In the genomic region with DNA sequence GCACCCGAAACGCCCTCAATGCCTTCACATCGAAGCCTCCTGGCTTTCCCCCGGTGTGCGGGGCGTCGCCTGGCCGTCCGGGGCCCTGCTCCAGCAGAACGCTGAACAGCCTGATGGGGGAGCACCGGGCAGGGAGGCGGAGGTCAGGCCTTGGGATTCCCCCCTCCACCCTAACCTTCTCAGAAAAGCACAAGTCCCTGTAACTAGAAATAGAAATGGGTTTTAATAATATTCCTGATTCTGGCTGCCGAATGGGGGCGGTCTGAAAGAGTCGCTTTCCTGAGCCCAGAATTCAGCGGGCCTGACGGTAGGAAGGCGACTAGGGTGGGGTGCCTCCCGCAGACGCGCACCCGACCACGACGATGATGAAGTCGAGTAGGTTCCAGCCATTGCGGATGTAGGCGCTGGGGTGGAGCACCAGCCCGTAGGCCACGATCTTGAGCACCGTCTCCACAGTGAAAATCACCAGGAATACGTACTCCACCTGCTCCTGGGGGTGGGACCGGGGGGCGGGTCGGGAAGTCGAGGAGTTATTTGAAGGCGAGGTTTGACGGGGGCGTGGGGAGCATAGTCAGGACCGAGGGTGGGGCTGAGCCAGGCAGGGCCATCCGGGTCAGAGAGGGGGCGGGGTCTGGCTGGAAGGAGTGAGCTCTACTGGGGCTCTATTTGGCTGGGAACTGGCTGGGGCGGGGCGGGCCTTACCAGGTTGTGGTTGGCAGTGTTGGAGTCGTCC, we compare ENCODE assay signal across 8 cellular contexts. TPM values are rescaled to one million over a fixed set of nuclear protein-coding genes. Genes with fewer than 3 reads are reported as not detected.
DNase-seq lines count a peak whose midpoint lies in the region; ATAC-seq and TF ChIP-seq lines count a peak whose summit lies in the region.

No MANE protein-coding gene starts in this region.

- H3K4me2 ChIP-seq in PC-9, result peak overlapping the region; percentile 67

- no peak for DNase-seq in GM12864 (ENCODE audit: low read depth)
- DNase-seq in PC-9, result peak; percentile 36 to 50
- DNase-seq in activated naive CD4-positive, alpha-beta T cell treated with anti-CD3 and anti-CD28 coated beads, Interleukin-2, amount 50 U/mL, for 16 hours, result peak; percentile 57
- DNase-seq in iPS DF 6.9 (ENCODE audit: low read depth, low spot score), result no peak
- DNase-seq in stimulated activated CD4-positive, alpha-beta T cell treated with anti-CD3 and anti-CD28 coated beads, Interleukin-12 subunit alpha, Interleukin-12 subunit beta, amount 100 ng/mL, for 4 hours, result peak; percentile 47
- DNase-seq in NCI-H1105 treated with DMSO at 0.1 percent for 48 hours (lab: John Stamatoyannopoulos, UW), result no peak

- no CpG with 5 or more reads among the region's 44 CpGs for WGBS in iPS DF 6.9 (ENCODE audit: insufficient coverage, insufficient read length)

- no TSS peak for BruUV-seq in PC-9 (replicated peaks; lab: Mats Ljungman, UMichigan)

- H3K27me3 ChIP-seq in PC-9 (ENCODE audit: insufficient read depth, low read depth) (no peaks in the 10 kb centered on the region), iPS DF 6.9 (ENCODE audit: control insufficient read depth, insufficient read depth, low read length) (no peaks in the 10 kb centered on the region)

- H4K20me1 ChIP-seq in PC-9 (ENCODE audit: insufficient read depth), result no peaks in the 10 kb centered on the region

- no peaks in the 10 kb centered on the region for H3K36me3 ChIP-seq in PC-9 (ENCODE audit: low read depth)
- no peaks in the 10 kb centered on the region for H3K36me3 ChIP-seq in iPS DF 6.9 (ENCODE audit: control insufficient read depth, insufficient read depth, low read length)

- CTCF ChIA-PET in PC-9 (lab: Charles Lee), result no interaction called here

- ATAC-seq in HG02759 (IDR thresholded peaks at IDR 0.05; ENCODE audit: unreplicated experiment) (peak; percentile 72), GM19328 (IDR thresholded peaks at IDR 0.05; ENCODE audit: unreplicated experiment) (no peak)

- POLR2A ChIA-PET in PC-9 (lab: Charles Lee; ENCODE audit: unreplicated experiment), result interaction anchor here (0.5 to 0.7 kb wide), 2 partner anchors 38 to 42 kb away, joined by 3 read pairs; no protein-coding TSS in a partner anchor

- peak overlapping the region; percentile 78 for H2AFZ ChIP-seq in PC-9

- intact Hi-C loops in PC-9 (cut with micrococcal nuclease; ENCODE audit: unreplicated experiment), result no loop called here

- no peak overlapping the region for H3K27ac ChIP-seq in PC-9
- H3K27ac ChIP-seq in iPS DF 6.9 (ENCODE audit: low read length), result no peak overlapping the region

- H3K4me1 ChIP-seq in PC-9 (replicated peaks; ENCODE audit: insufficient read depth), result no peaks in the 10 kb centered on the region
- 0 out of 2 replicates have a peak, but pooled peaks cover 4% of the 10 kb centered on the region for H3K4me1 ChIP-seq in iPS DF 6.9 (ENCODE audit: control insufficient read depth, insufficient read depth, low read length)

- H3K9me3 ChIP-seq in PC-9 (ENCODE audit: insufficient read depth, low read depth) (no peaks in the 10 kb centered on the region), iPS DF 6.9 (ENCODE audit: control insufficient read depth, insufficient read depth, low read length) (no peaks in the 10 kb centered on the region)

- no peaks in the 10 kb centered on the region for H3K9me2 ChIP-seq in PC-9 (ENCODE audit: insufficient read depth)

- peak overlapping the region; percentile 47 for H3K4me3 ChIP-seq in GM12864 (ENCODE audit: low read depth, low read length)
- peak overlapping the region; percentile 48; the same call in 1 of the 2 replicates for H3K4me3 ChIP-seq in PC-9
- H3K4me3 ChIP-seq in iPS DF 6.9 (ENCODE audit: low read length), result peak overlapping the region; percentile 51; the same call in 1 of the 2 replicates

- TF ChIP-seq CTCF in GM12864 (IDR thresholded peaks at IDR 0.05; ENCODE audit: low read depth, low read length, missing control alignments) (peak; percentile 37), PC-9 (conservative IDR thresholded peaks at IDR 0.05) (peak; percentile 19; the same call in 1 of the 2 replicates)

- no peaks in the 10 kb centered on the region for H3K79me2 ChIP-seq in PC-9 (ENCODE audit: low read depth)

- H3F3A ChIP-seq in PC-9 (ENCODE audit: insufficient read depth, low read depth), result no peaks in the 10 kb centered on the region

RNA-seq across cellular contexts. Expression of gene CACNA1F, which starts 2.5 kb away (rescaled TPM):
- total RNA-seq in PC-9 (2021), result not detected in 2 replicates

RNA-seq across cellular contexts. Expression of gene CCDC22, which starts 4.6 kb away (rescaled TPM):
- total RNA-seq in PC-9 (2021), result 8.6 and 9.2 TPM in 2 replicates

RNA-seq across cellular contexts. Expression of gene SYP, which starts 30.7 kb away (rescaled TPM):
- total RNA-seq in PC-9 (2021), result 0.44 and 0.63 TPM in 2 replicates

RNA-seq across cellular contexts. Expression of gene FOXP3, which starts 33.8 kb away (rescaled TPM):
- total RNA-seq in PC-9 (2021), result not detected in 2 replicates

RNA-seq across cellular contexts. Expression of gene PPP1R3F, which starts 38.9 kb away (rescaled TPM):
- total RNA-seq in PC-9 (2021), result 3.6 and 5.2 TPM in 2 replicates

Comparison
In these comparisons a context has a peak if more than half of its experiments do, and no peak if none do; other contexts are left out.
1. DNase-seq: peak in PC-9 (2 of 2), activated naive CD4-positive, alpha-beta T cell treated with anti-CD3 and anti-CD28 coated beads, Interleukin-2, amount 50 U/mL, for 16 hours (single experiment) and stimulated activated CD4-positive, alpha-beta T cell treated with anti-CD3 and anti-CD28 coated beads, Interleukin-12 subunit alpha, Interleukin-12 subunit beta, amount 100 ng/mL, for 4 hours (single experiment); none in GM12864 (single experiment), iPS DF 6.9 (single experiment) and NCI-H1105 treated with DMSO at 0.1 percent for 48 hours (single experiment).
2. Peak in every context shown above with its lines, with median percentiles within 50 percentile points of each other: H3K4me3 ChIP-seq.